ENCODE assay signal across 1 cellular context in genomic region chr7:150381785-150382122, GRCh38.
TF ChIP-seq lines count a peak whose summit lies in the region.

No MANE protein-coding gene starts in this region.

TF ChIP-seq in HepG2, 621 proteins besides CTCF, POLR2A, EP300 and RAD21:
- TF ChIP-seq ZNF407 (CRISPR knock-in tag; IDR thresholded peaks at IDR 0.05; ENCODE audit: not compliant biosample characterization) (no peak), EEA1 (CRISPR knock-in tag; IDR thresholded peaks at IDR 0.05; ENCODE audit: borderline replicate concordance) (no peak), ZNF549 (CRISPR knock-in tag; IDR thresholded peaks at IDR 0.05) (no peak), PATZ1 (CRISPR knock-in tag; IDR thresholded peaks at IDR 0.05) (no peak)
- TF ChIP-seq, protein P1, sequence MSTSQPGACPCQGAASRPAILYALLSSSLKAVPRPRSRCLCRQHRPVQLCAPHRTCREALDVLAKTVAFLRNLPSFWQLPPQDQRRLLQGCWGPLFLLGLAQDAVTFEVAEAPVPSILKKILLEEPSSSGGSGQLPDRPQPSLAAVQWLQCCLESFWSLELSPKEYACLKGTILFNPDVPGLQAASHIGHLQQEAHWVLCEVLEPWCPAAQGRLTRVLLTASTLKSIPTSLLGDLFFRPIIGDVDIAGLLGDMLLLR (CRISPR knock-in tag; IDR thresholded peaks at IDR 0.05): no peak
